ENCODE assay signal across 3 cellular contexts in the genomic region with DNA sequence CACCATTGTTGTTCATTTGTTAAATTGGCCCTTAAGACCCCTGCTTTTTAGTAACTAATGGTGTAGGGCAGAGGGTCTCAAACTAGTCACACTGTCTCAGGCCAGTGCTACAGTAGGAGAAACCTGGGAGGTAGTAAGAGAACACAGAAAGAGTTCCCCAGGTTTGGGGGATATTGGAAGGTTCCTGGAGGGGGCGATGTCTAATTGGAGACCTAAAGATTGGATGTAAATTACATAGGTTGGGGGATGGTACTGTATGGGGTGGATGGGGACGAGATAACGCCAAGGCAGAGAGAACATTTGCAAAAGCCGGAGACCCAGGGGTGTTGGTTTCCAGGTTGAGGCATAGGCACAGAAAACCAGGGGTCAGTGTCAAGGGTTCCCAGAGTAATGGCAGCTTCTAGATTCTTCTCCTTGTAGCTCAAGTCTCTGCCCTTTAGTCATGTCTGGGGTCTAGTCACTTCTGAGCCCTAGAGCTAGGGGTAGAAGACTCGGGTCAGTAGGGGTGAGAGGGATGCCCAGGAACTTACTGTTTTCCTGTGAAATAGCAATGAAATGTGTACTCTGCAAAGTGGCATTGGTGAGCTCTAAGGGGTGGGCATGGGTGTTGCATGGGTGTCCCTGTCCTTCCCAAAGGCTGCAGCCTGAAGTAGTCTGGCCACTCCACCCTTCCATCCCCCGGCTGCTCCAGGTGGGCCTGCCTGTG.
TF ChIP-seq lines count a peak whose summit lies in the region.

No MANE protein-coding gene starts in this region.

TF ChIP-seq in A549, 52 proteins besides CTCF, POLR2A, EP300 and RAD21 (continued from another document):
- TF ChIP-seq GATA3 (IDR thresholded peaks at IDR 0.05; ENCODE audit: borderline replicate concordance) (no peak), CEBPB (IDR thresholded peaks at IDR 0.05) (no peak), SMC3 (IDR thresholded peaks at IDR 0.05) (no peak), BHLHE40 (IDR thresholded peaks at IDR 0.05; ENCODE audit: low read depth, low read length) (no peak), MAZ (IDR thresholded peaks at IDR 0.05; ENCODE audit: borderline replicate concordance, low read depth, low read length) (no peak), JUN (IDR thresholded peaks at IDR 0.05) (no peak), CHD4 (IDR thresholded peaks at IDR 0.05; ENCODE audit: borderline replicate concordance) (no peak), EHF (CRISPR knock-in tag; IDR thresholded peaks at IDR 0.05) (no peak), ESRRA (IDR thresholded peaks at IDR 0.05; ENCODE audit: borderline replicate concordance, low read length) (no peak), KDM5A (IDR thresholded peaks at IDR 0.05) (no peak), RCOR1 (IDR thresholded peaks at IDR 0.05; ENCODE audit: low read depth, low read length) (no peak), NFE2L2 (conservative IDR thresholded peaks at IDR 0.05; ENCODE audit: low read length) (no peak), RARB (CRISPR knock-in tag; IDR thresholded peaks at IDR 0.05) (no peak), HDAC2 (IDR thresholded peaks at IDR 0.05) (no peak), ZFP36 (IDR thresholded peaks at IDR 0.05; ENCODE audit: borderline replicate concordance, partially characterized antibody) (no peak)
- TF ChIP-seq, protein P1, sequence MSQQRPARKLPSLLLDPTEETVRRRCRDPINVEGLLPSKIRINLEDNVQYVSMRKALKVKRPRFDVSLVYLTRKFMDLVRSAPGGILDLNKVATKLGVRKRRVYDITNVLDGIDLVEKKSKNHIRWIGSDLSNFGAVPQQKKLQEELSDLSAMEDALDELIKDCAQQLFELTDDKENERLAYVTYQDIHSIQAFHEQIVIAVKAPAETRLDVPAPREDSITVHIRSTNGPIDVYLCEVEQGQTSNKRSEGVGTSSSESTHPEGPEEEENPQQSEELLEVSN (IDR thresholded peaks at IDR 0.05; ENCODE audit: borderline replicate concordance, low read depth): no peak
- TF ChIP-seq, protein P2, sequence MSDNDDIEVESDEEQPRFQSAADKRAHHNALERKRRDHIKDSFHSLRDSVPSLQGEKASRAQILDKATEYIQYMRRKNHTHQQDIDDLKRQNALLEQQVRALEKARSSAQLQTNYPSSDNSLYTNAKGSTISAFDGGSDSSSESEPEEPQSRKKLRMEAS (IDR thresholded peaks at IDR 0.05): no peak

TF ChIP-seq in HCT116, 20 proteins besides CTCF, POLR2A, EP300 and RAD21 (continued from another document):
- TF ChIP-seq, protein P2 (IDR thresholded peaks at IDR 0.05): no peak
- no peak for TF ChIP-seq ZFX (IDR thresholded peaks at IDR 0.05)

TF ChIP-seq in HEK293T, 16 proteins besides CTCF, POLR2A, EP300 and RAD21 (continued from another document):
- TF ChIP-seq PKNOX1 (IDR thresholded peaks at IDR 0.05) (no peak), L3MBTL2 (conservative IDR thresholded peaks at IDR 0.05) (no peak), ELF4 (IDR thresholded peaks at IDR 0.05) (no peak), ARNT (IDR thresholded peaks at IDR 0.05) (no peak), FOXM1 (IDR thresholded peaks at IDR 0.05; ENCODE audit: borderline replicate concordance) (no peak), BHLHE40 (IDR thresholded peaks at IDR 0.05; ENCODE audit: borderline replicate concordance) (no peak), LEF1 (IDR thresholded peaks at IDR 0.05; ENCODE audit: borderline replicate concordance) (no peak), NFRKB (IDR thresholded peaks at IDR 0.05) (no peak), SUZ12 (IDR thresholded peaks at IDR 0.05) (no peak)
TF ChIP-seq in HEK293T: peak in this region for 0.
